ENCODE assay signal across 14 cellular contexts in the genomic region with DNA sequence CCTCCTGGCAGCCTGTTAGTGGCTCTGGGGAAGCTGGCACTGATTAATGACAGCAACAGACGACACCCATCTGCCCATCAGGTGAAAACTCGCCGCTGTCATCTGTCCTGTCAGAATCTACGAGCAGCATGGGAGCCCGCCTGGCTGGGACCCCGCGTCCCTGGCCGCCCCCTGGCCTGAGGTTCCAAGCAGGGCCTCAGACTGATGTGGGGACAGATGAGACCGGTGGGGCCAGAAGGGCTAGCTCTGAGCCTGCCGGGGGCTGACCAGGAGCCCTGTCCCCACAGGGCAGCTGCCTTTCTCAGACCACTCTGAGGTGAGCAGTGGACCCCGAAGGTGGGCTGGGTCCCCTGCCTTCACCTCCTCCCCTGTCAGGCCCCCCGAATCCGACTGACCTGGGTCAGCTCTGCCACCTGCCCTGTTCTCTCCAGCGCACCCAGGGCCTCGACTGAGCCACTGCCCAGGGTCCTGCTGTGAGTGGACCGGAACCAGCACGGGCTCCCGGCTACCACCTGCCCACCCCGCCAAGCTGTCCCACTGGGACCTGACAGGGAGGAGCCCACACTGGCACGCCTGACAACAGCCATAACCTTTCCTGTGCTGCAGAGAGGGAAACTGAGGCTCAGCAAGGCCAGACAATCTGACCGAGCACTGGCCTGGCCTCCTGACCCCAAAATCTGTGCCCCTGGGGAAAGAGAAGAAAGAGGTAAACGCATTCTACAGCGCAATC. TPM values are rescaled to one million over a fixed set of nuclear protein-coding genes. Genes with fewer than 3 reads are reported as not detected.
DNase-seq lines count a peak whose midpoint lies in the region; ATAC-seq and TF ChIP-seq lines count a peak whose summit lies in the region.
"Had no signal": no experiment of that assay in that cellular context is flagged by ENCODE, and none has a peak within 500 bp of the region (broad histone marks: within the 10 kb centered on the region; RNA-seq: fewer than 3 reads in every experiment).

No MANE protein-coding gene starts in this region.

- no peak overlapping the region for H3K9ac ChIP-seq in SK-N-SH

- no peaks in the 10 kb centered on the region for H3K9me2 ChIP-seq in SK-N-SH

- no peaks in the 10 kb centered on the region for H3K79me2 ChIP-seq in SK-N-SH (ENCODE audit: insufficient read depth)

- DNase-seq in SK-N-SH (peak; percentile 21), pons (ENCODE audit: low spot score) (peak; percentile 30), NCI-H2081 (lab: John Stamatoyannopoulos, UW) (no peak), NCI-H187 treated with DMSO at 0.1 percent for 48 hours (lab: John Stamatoyannopoulos, UW) (no peak), cortex of kidney (lab: John Stamatoyannopoulos, UW) (no peak)
- DNase-seq: DMS79 treated with DMSO at 0.1 percent for 48 hours, HCEC 1CT, NCI-H1048, NCI-H146, NCI-H82, PC-3 had no signal

- ATAC-seq in SK-N-SH treated with all-trans-retinoic acid at 6 μM for 48 hours (no peak), HG02884 (IDR thresholded peaks at IDR 0.05; ENCODE audit: unreplicated experiment) (no peak)
- ATAC-seq: PC-3 had no signal

- no peak overlapping the region for H3K4me3 ChIP-seq in SK-N-SH (ENCODE audit: low read depth in 2 of 2, low read length in 1 of 2)

- no peak overlapping the region for H2AFZ ChIP-seq in SK-N-SH (ENCODE audit: low read depth)

- H3K27ac ChIP-seq in SK-N-SH (ENCODE audit: low read depth in 2 of 2, low read length in 1 of 2) (no peak overlapping the region; a peak in 1 of 4 replicates), cingulate gyrus (ENCODE audit: low read depth, low read length) (peak overlapping the region; percentile 90)

- H3K4me2 ChIP-seq in SK-N-SH, result no peak overlapping the region

- no peaks in the 10 kb centered on the region for H3K27me3 ChIP-seq in SK-N-SH (ENCODE audit: insufficient read depth)

- POLR2A ChIA-PET in SK-N-SH (lab: Yijun Ruan, JAX), result no interaction called here

- TF ChIP-seq EP300 in SK-N-SH (IDR thresholded peaks at IDR 0.05; ENCODE audit: borderline replicate concordance in 1 of 2, low read depth in 1 of 2, low read length in 1 of 2), result no peak

- no peak; the same call in 1 of the 2 replicates for TF ChIP-seq RAD21 in SK-N-SH (IDR thresholded peaks at IDR 0.05; ENCODE audit: low read length)

- H3F3A ChIP-seq in SK-N-SH (replicated peaks; ENCODE audit: insufficient read depth), result no peaks in the 10 kb centered on the region

- H3K4me1 ChIP-seq in SK-N-SH (ENCODE audit: control insufficient read depth in 1 of 2, insufficient read depth in 2 of 2, low read depth in 1 of 2, low read length in 1 of 2), result peaks cover 0 to 8% of the 10 kb centered on the region in 2 experiments; a peak in 2 of 4 replicates

- no peaks in the 10 kb centered on the region for H4K20me1 ChIP-seq in SK-N-SH (ENCODE audit: insufficient read depth)

- 37% methylated on average over 6 of the region's 23 CpGs for WGBS in SK-N-SH (ENCODE audit: low lambda C conversion rate)

- TF ChIP-seq CTCF in SK-N-SH (IDR thresholded peaks at IDR 0.05), result no peak

- no peaks in the 10 kb centered on the region for H3K36me3 ChIP-seq in SK-N-SH (replicated peaks in 1 of 2; ENCODE audit: control insufficient read depth in 1 of 2, insufficient read depth in 2 of 2, low read length in 1 of 2)

- CTCF ChIA-PET in SK-N-SH (lab: Yijun Ruan, JAX), result interaction anchor here (0.9 to 3.3 kb wide), 8 partner anchors 21 to 556 kb away, joined by 3 to 15 read pairs (median 4); no protein-coding TSS in a partner anchor

- H3K9me3 ChIP-seq in SK-N-SH, result no peaks in the 10 kb centered on the region

TF ChIP-seq in SK-N-SH, 30 proteins besides CTCF, POLR2A, EP300 and RAD21 (continues in another document):
- TF ChIP-seq FOSL2 (IDR thresholded peaks at IDR 0.05; ENCODE audit: borderline replicate concordance, low read depth) (no peak), SMC3 (IDR thresholded peaks at IDR 0.05; ENCODE audit: low read depth, low read length) (no peak)
- TF ChIP-seq, protein P1, sequence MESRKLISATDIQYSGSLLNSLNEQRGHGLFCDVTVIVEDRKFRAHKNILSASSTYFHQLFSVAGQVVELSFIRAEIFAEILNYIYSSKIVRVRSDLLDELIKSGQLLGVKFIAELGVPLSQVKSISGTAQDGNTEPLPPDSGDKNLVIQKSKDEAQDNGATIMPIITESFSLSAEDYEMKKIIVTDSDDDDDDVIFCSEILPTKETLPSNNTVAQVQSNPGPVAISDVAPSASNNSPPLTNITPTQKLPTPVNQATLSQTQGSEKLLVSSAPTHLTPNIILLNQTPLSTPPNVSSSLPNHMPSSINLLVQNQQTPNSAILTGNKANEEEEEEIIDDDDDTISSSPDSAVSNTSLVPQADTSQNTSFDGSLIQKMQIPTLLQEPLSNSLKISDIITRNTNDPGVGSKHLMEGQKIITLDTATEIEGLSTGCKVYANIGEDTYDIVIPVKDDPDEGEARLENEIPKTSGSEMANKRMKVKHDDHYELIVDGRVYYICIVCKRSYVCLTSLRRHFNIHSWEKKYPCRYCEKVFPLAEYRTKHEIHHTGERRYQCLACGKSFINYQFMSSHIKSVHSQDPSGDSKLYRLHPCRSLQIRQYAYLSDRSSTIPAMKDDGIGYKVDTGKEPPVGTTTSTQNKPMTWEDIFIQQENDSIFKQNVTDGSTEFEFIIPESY (IDR thresholded peaks at IDR 0.05; ENCODE audit: borderline replicate concordance, low read depth), result no peak
- TF ChIP-seq, protein P2, sequence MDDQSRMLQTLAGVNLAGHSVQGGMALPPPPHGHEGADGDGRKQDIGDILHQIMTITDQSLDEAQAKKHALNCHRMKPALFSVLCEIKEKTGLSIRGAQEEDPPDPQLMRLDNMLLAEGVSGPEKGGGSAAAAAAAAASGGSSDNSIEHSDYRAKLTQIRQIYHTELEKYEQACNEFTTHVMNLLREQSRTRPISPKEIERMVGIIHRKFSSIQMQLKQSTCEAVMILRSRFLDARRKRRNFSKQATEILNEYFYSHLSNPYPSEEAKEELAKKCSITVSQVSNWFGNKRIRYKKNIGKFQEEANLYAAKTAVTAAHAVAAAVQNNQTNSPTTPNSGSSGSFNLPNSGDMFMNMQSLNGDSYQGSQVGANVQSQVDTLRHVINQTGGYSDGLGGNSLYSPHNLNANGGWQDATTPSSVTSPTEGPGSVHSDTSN (IDR thresholded peaks at IDR 0.05), result no peak

TF ChIP-seq in SK-N-SH treated with all-trans-retinoic acid at 6 μM for 48 hours, 23 proteins besides CTCF, POLR2A, EP300 and RAD21:
- no peak for TF ChIP-seq ARNTL (CRISPR knock-in tag; IDR thresholded peaks at IDR 0.05; ENCODE audit: borderline replicate concordance, low read depth)
- TF ChIP-seq ZFP3 (CRISPR knock-in tag; IDR thresholded peaks at IDR 0.05), result no peak
- TF ChIP-seq OSR1 (CRISPR knock-in tag; IDR thresholded peaks at IDR 0.05), result no peak
- no peak for TF ChIP-seq PPARA (CRISPR knock-in tag; IDR thresholded peaks at IDR 0.05; ENCODE audit: borderline replicate concordance)
- TF ChIP-seq SNAI2 (CRISPR knock-in tag; IDR thresholded peaks at IDR 0.05), result no peak
- TF ChIP-seq CSDC2 (CRISPR knock-in tag; IDR thresholded peaks at IDR 0.05), result no peak
- no peak for TF ChIP-seq ZC3H10 (CRISPR knock-in tag; IDR thresholded peaks at IDR 0.05)
- TF ChIP-seq BACH2 (CRISPR knock-in tag; IDR thresholded peaks at IDR 0.05; ENCODE audit: borderline replicate concordance), result no peak
- TF ChIP-seq ZNF8 (CRISPR knock-in tag; IDR thresholded peaks at IDR 0.05), result no peak
- no peak for TF ChIP-seq GLIS3 (CRISPR knock-in tag; IDR thresholded peaks at IDR 0.05)
- TF ChIP-seq ZFP30 (CRISPR knock-in tag; IDR thresholded peaks at IDR 0.05), result no peak

RNA-seq across cellular contexts. Expression of a gene that starts 29.6 kb away (rescaled TPM):
- 1.1 and 1.7 TPM in 2 replicates for polyA plus RNA-seq in SK-N-SH (2012; rRNA removed)
- 1.5 and 1.8 TPM in 2 replicates for polyA plus RNA-seq in SK-N-SH (2012; cell fraction: cytosol; rRNA removed)
- 1.7 and 2.9 TPM in 2 replicates for polyA plus RNA-seq in SK-N-SH (2012; cell fraction: nucleus; rRNA removed)

RNA-seq across cellular contexts. Expression of a gene that starts 54.6 kb away (rescaled TPM):
- 0.05 TPM in 1 of 2 replicates, not detected in the other for polyA plus RNA-seq in SK-N-SH (2012; rRNA removed)
- polyA plus RNA-seq in SK-N-SH (2012; cell fraction: cytosol; rRNA removed), result 0.01 TPM in 1 of 2 replicates, not detected in the other
- 0.04 and 0.06 TPM in 2 replicates for polyA plus RNA-seq in SK-N-SH (2012; cell fraction: nucleus; rRNA removed)

RNA-seq across cellular contexts. Expression of a gene that starts 55.2 kb away (rescaled TPM):
- polyA plus RNA-seq in SK-N-SH (2012; rRNA removed), result 20.1 and 32.5 TPM in 2 replicates
- polyA plus RNA-seq in SK-N-SH (2012; cell fraction: cytosol; rRNA removed), result 15.4 and 20.2 TPM in 2 replicates
- 97.9 and 115 TPM in 2 replicates for polyA plus RNA-seq in SK-N-SH (2012; cell fraction: nucleus; rRNA removed)

Comparison
In these comparisons a context has a peak if more than half of its experiments do, and no peak if none do; other contexts are left out.
1. DNase-seq: peak in SK-N-SH (single experiment) and pons (single experiment); none in NCI-H2081 (0 of 2), NCI-H187 treated with DMSO at 0.1 percent for 48 hours (single experiment) and cortex of kidney (single experiment).